In the genomic region with DNA sequence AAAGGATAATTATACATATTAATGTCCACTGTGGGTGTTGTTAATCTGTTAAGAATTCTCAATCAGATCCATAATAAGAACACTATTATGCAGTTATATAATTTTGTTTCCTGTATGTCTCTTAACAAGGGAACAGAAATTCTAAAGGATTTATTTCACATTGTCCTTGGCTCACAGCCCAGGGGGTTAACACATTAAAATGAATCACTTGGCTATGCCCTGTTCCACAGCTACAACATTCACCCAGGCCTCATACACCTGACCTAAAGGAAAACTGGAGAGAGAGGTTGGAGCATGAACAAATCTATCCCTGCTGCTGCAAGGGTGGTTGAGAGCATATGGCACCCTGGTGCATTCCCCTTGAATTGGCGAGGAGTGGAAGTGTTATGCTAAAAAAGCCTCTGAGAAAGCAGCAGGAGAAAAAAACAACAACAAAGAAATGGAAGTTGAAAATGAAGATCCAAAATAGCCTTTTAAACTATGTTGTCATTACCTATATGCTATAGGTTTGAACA, we compare ENCODE assay signal across 1 cellular context.
TF ChIP-seq lines count a peak whose summit lies in the region.

No MANE protein-coding gene starts in this region.

TF ChIP-seq in GM23338, 12 proteins besides CTCF, POLR2A, EP300 and RAD21 (continued from another document):
- TF ChIP-seq NANOG (IDR thresholded peaks at IDR 0.05; ENCODE audit: borderline replicate concordance) (no peak), STAT1 (IDR thresholded peaks at IDR 0.05; ENCODE audit: unreplicated experiment) (no peak)
